In genomic region chr1:160257411-160258015, GRCh38 we compare ENCODE assay signal across 15 cellular contexts. TPM values are rescaled to one million over a fixed set of nuclear protein-coding genes. Genes with fewer than 3 reads are reported as not detected.
DNase-seq lines count a peak whose midpoint lies in the region; ATAC-seq and TF ChIP-seq lines count a peak whose summit lies in the region.
"Had no signal": no experiment of that assay in that cellular context is flagged by ENCODE, and none has a peak within 500 bp of the region (broad histone marks: within the 10 kb centered on the region; RNA-seq: fewer than 3 reads in every experiment).

No MANE protein-coding gene starts in this region.

- POLR2A ChIA-PET in naive thymus-derived CD4-positive, alpha-beta T cell (lab: Charles Lee) = interaction anchor here (0.8 to 1.7 kb wide), 4 partner anchors 13 to 335 kb away, joined by 3 to 11 read pairs (median 4); partner anchors contain the start of gene PEX19

- CTCF ChIA-PET in naive thymus-derived CD4-positive, alpha-beta T cell (lab: Charles Lee) = interaction anchor here (1.0 to 2.3 kb wide), 2 partner anchors 34 to 61 kb away, joined by 4 to 8 read pairs; no protein-coding TSS in a partner anchor

- no peaks in the 10 kb centered on the region for H3K27me3 ChIP-seq in left ventricle myocardium inferior (ENCODE audit: low read depth)
- no peaks in the 10 kb centered on the region for H3K27me3 ChIP-seq in adipocyte (replicated peaks; ENCODE audit: control insufficient read depth, insufficient read depth, low read length)
- H3K27me3 ChIP-seq in naive thymus-derived CD4-positive, alpha-beta T cell (ENCODE audit: control insufficient read depth in 2 of 2, insufficient read depth in 2 of 2, low read length in 2 of 2) = no peaks in the 10 kb centered on the region

- H3K36me3 ChIP-seq in left ventricle myocardium inferior (peaks cover 14% of the 10 kb centered on the region), adipocyte (ENCODE audit: control insufficient read depth, insufficient read depth, low read length, severe bottlenecking) (peaks cover 24% of the 10 kb centered on the region)
- H3K36me3 ChIP-seq in naive thymus-derived CD4-positive, alpha-beta T cell (ENCODE audit: control insufficient read depth in 2 of 3, insufficient read depth in 3 of 3, low read length in 3 of 3) = peaks cover 0 to 6% (median 0%) of the 10 kb centered on the region in 3 experiments

- H3K27ac Mint-ChIP-seq in naive thymus-derived CD4-positive, alpha-beta T cell = peak overlapping the region in 7 of 9 donors; percentile 9 to 84 (median 63)
- H3K27ac Mint-ChIP-seq in type B pancreatic cell = no peak overlapping the region

- H3K9me3 Mint-ChIP-seq in naive thymus-derived CD4-positive, alpha-beta T cell = peaks cover 0 to 5% (median 0%) of the 10 kb centered on the region in 11 donors
- H3K9me3 Mint-ChIP-seq in type B pancreatic cell = no peaks in the 10 kb centered on the region

- DNase-seq in left ventricle myocardium inferior = no peak
- DNase-seq in left cardiac atrium = no peak
- no peak for DNase-seq in adipocyte (ENCODE audit: low read depth)
- DNase-seq in naive thymus-derived CD4-positive, alpha-beta T cell = no peak
- no peak for DNase-seq in LoVo (ENCODE audit: low spot score)
- DNase-seq in NCI-H2227 (lab: John Stamatoyannopoulos, UW; ENCODE audit: unreplicated experiment) = no peak
- DNase-seq in type B pancreatic cell (ENCODE audit: extremely low spot score, unreplicated experiment) = no peak
- no peak for DNase-seq in NCI-H2171 (lab: John Stamatoyannopoulos, UW)
- DNase-seq: Caco-2, GF-D8, NCI-H187 treated with DMSO at 0.1 percent for 48 hours, NCI-H526, posterior cingulate gyrus, SW 1271 had no signal

- H3K4me1 ChIP-seq in left ventricle myocardium inferior (peaks cover 76% of the 10 kb centered on the region), adipocyte (ENCODE audit: control insufficient read depth, insufficient read depth, low read length) (peaks cover 47% of the 10 kb centered on the region)
- H3K4me1 ChIP-seq in naive thymus-derived CD4-positive, alpha-beta T cell (ENCODE audit: control insufficient read depth in 2 of 2, insufficient read depth in 2 of 2, low read length in 2 of 2) = peaks cover 12 to 25% of the 10 kb centered on the region in 2 donors
- H3K4me1 ChIP-seq: Caco-2 had no signal

- ATAC-seq in left cardiac atrium = no peak
- no peak for ATAC-seq in naive thymus-derived CD4-positive, alpha-beta T cell

- peaks cover 18 to 59% (median 48%) of the 10 kb centered on the region in 7 donors for H3K4me1 Mint-ChIP-seq in naive thymus-derived CD4-positive, alpha-beta T cell
- H3K4me1 Mint-ChIP-seq in type B pancreatic cell (ENCODE audit: unreplicated experiment) = peaks cover 27% of the 10 kb centered on the region

- peak overlapping the region; percentile 25 for H3K9ac ChIP-seq in adipocyte (ENCODE audit: low read length)

- TF ChIP-seq CTCF in left ventricle myocardium inferior (IDR thresholded peaks at IDR 0.05; ENCODE audit: borderline replicate concordance) (no peak), type B pancreatic cell (conservative IDR thresholded peaks at IDR 0.05) (no peak)

- intact Hi-C loops in left ventricle myocardium inferior (cut with micrococcal nuclease) = loop anchor here (10.0 kb wide), 1 partner anchor 63 kb away; the partner anchor contains the start of gene CASQ1
- intact Hi-C loops in left cardiac atrium (cut with DNase I) = loop anchor here in 1 of 2 donors (10.0 kb wide), 2 partner anchors 63 to 163 kb away; partner anchors contain the start of genes CASQ1 and IGSF8
- intact Hi-C loops in naive thymus-derived CD4-positive, alpha-beta T cell (cut with micrococcal nuclease) = no loop called here

- H3K4me3 ChIP-seq in left ventricle myocardium inferior = no peak overlapping the region
- peak overlapping the region; percentile 44 for H3K4me3 ChIP-seq in adipocyte (ENCODE audit: low read length)
- no peak overlapping the region for H3K4me3 ChIP-seq in naive thymus-derived CD4-positive, alpha-beta T cell (ENCODE audit: low read length)

- H3K9me3 ChIP-seq in left ventricle myocardium inferior (replicated peaks) (no peaks in the 10 kb centered on the region), adipocyte (ENCODE audit: control insufficient read depth, low read length) (no peaks in the 10 kb centered on the region)
- no peaks in the 10 kb centered on the region for H3K9me3 ChIP-seq in naive thymus-derived CD4-positive, alpha-beta T cell (ENCODE audit: control insufficient read depth in 2 of 3, low read length in 3 of 3)
- H3K9me3 ChIP-seq: Caco-2 had no signal

- peak overlapping the region; percentile 96 for H3K27ac ChIP-seq in left ventricle myocardium inferior (replicated peaks)
- no peak overlapping the region for H3K27ac ChIP-seq in naive thymus-derived CD4-positive, alpha-beta T cell (ENCODE audit: low read depth, low read length)
- H3K27ac ChIP-seq: VCaP had no signal

- H3K4me3 Mint-ChIP-seq in naive thymus-derived CD4-positive, alpha-beta T cell = no peak overlapping the region
- no peak overlapping the region for H3K4me3 Mint-ChIP-seq in type B pancreatic cell

- H3K36me3 Mint-ChIP-seq in naive thymus-derived CD4-positive, alpha-beta T cell = peaks cover 0 to 22% (median 8%) of the 10 kb centered on the region in 5 donors
- H3K36me3 Mint-ChIP-seq in type B pancreatic cell = peaks cover 7% of the 10 kb centered on the region

- peaks cover 0 to 3% (median 0%) of the 10 kb centered on the region in 5 donors for H3K27me3 Mint-ChIP-seq in naive thymus-derived CD4-positive, alpha-beta T cell
- no peaks in the 10 kb centered on the region for H3K27me3 Mint-ChIP-seq in type B pancreatic cell

RNA-seq across cellular contexts. Expression of gene DCAF8, which starts 4.8 kb away (rescaled TPM):
- 162 TPM for total RNA-seq in left ventricle myocardium inferior
- total RNA-seq in left cardiac atrium = 100 to 1,000 TPM in 1 of 2 donors, 10 to 100 TPM in 1; 98.5 to 121 TPM
- 100 to 1,000 TPM; 115 to 226 (median 176) TPM for total RNA-seq in naive thymus-derived CD4-positive, alpha-beta T cell
- 10 to 100 TPM; 45.6 to 49.8 TPM for polyA plus RNA-seq in naive thymus-derived CD4-positive, alpha-beta T cell
- total RNA-seq in type B pancreatic cell (ENCODE audit: low replicate concordance) = 127 and 154 TPM in 2 replicates

RNA-seq across cellular contexts. Expression of gene PEX19, which starts 27.4 kb away (rescaled TPM):
- 97.6 TPM for total RNA-seq in left ventricle myocardium inferior
- total RNA-seq in left cardiac atrium = 10 to 100 TPM; 91.1 to 92.6 TPM
- 10 to 100 TPM; 37.9 to 66.1 (median 49.2) TPM for total RNA-seq in naive thymus-derived CD4-positive, alpha-beta T cell
- 10 to 100 TPM; 55.6 to 56.4 TPM for polyA plus RNA-seq in naive thymus-derived CD4-positive, alpha-beta T cell
- 50.4 and 66.9 TPM in 2 replicates for total RNA-seq in type B pancreatic cell (ENCODE audit: low replicate concordance)

RNA-seq across cellular contexts. Expression of gene PEA15, which starts 52.3 kb away (rescaled TPM):
- total RNA-seq in left ventricle myocardium inferior (280 TPM), left cardiac atrium (100 to 1,000 TPM; 188 to 189 TPM), type B pancreatic cell (ENCODE audit: low replicate concordance) (67.7 and 72.8 TPM in 2 replicates)
- total RNA-seq in naive thymus-derived CD4-positive, alpha-beta T cell = 10 to 100 TPM; 11.5 to 38.6 (median 13.4) TPM
- 1 to 10 TPM; 4.7 TPM for polyA plus RNA-seq in naive thymus-derived CD4-positive, alpha-beta T cell
